18 cellular contexts compared by ENCODE assay signal in genomic region chr14:61218157-61218556, GRCh38.
"Had no signal": no experiment of that assay in that cellular context is flagged by ENCODE, and none has a peak within 500 bp of the region (broad histone marks: within the 10 kb centered on the region; RNA-seq: fewer than 3 reads in every experiment).

No MANE protein-coding gene starts in this region.

- H3K36me3 ChIP-seq: ascending aorta, right lobe of liver, SJSA1 had no signal

- H3K4me3 Mint-ChIP-seq: activated CD4-positive, alpha-beta T cell treated with anti-CD3 and anti-CD28 coated beads, Interleukin-2, amount 10 ng/mL, durations not matched to agents 24 days and 14 days; activated CD8-positive, alpha-beta T cell treated with anti-CD3 and anti-CD28 coated beads for 36 hours; activated naive CD4-positive, alpha-beta T cell treated with anti-CD3 and anti-CD28 coated beads for 36 hours; activated T-cell treated with anti-CD3 and anti-CD28 coated beads, Interleukin-2, amount 50 U/mL, for 24 hours; dendritic cell treated with granulocyte-macrophage colony-stimulating factor and Interleukin-4, amounts not matched to agents 40 ng/mL and 50 ng/mL, for 4 days; neural crest cell; stimulated activated naive CD8-positive, alpha-beta T cell treated with anti-CD3 and anti-CD28 coated beads, Interleukin-15, amount 100 ng/mL, for 72 hours had no signal

- H3K27me3 ChIP-seq: ascending aorta, right lobe of liver, SJSA1 had no signal

- H3K4me1 Mint-ChIP-seq: activated CD4-positive, alpha-beta T cell treated with anti-CD3 and anti-CD28 coated beads, Interleukin-2, amount 10 ng/mL, durations not matched to agents 24 days and 14 days had no signal

- DNase-seq: activated CD4-positive, alpha-beta T cell treated with anti-CD3 and anti-CD28 coated beads, Interleukin-2, amount 10 ng/mL, durations not matched to agents 24 days and 14 days; activated CD4-positive, CD25-positive, alpha-beta regulatory T cell; activated CD8-positive, alpha-beta T cell treated with anti-CD3 and anti-CD28 coated beads for 36 hours; activated naive CD4-positive, alpha-beta T cell treated with anti-CD3 and anti-CD28 coated beads for 36 hours; activated T-cell treated with anti-CD3 and anti-CD28 coated beads, Interleukin-2, amount 50 U/mL, for 24 hours; cerebellar nuclear complex; effector CD8-positive, alpha-beta T cell; left colon; right lobe of liver; small intestine; stimulated activated CD4-positive, alpha-beta T cell treated with anti-CD3 and anti-CD28 coated beads, Interleukin-15, amount 100 ng/mL, for 24 hours; stimulated activated CD4-positive, alpha-beta T cell treated with anti-CD3 and anti-CD28 coated beads, Interleukin-4, amount 100 ng/mL, for 1 hour; stimulated activated naive CD8-positive, alpha-beta T cell treated with anti-CD3 and anti-CD28 coated beads, Interleukin-15, amount 100 ng/mL, for 72 hours; trophoblast cell had no signal

- H3K27ac Mint-ChIP-seq: activated CD4-positive, alpha-beta T cell treated with anti-CD3 and anti-CD28 coated beads, Interleukin-2, amount 10 ng/mL, durations not matched to agents 24 days and 14 days; activated CD8-positive, alpha-beta T cell treated with anti-CD3 and anti-CD28 coated beads for 36 hours; activated naive CD4-positive, alpha-beta T cell treated with anti-CD3 and anti-CD28 coated beads for 36 hours; activated T-cell treated with anti-CD3 and anti-CD28 coated beads, Interleukin-2, amount 50 U/mL, for 24 hours; dendritic cell treated with granulocyte-macrophage colony-stimulating factor and Interleukin-4, amounts not matched to agents 40 ng/mL and 50 ng/mL, for 4 days had no signal

- H3K4me1 ChIP-seq: ascending aorta, right lobe of liver had no signal

- H3K27ac ChIP-seq: ascending aorta, right lobe of liver, SJSA1 had no signal

- H3K9me3 ChIP-seq: ascending aorta, right lobe of liver, SJSA1 had no signal

- H3K4me3 ChIP-seq: ascending aorta, right lobe of liver, SJSA1 had no signal

- H3K9me3 Mint-ChIP-seq: activated CD4-positive, alpha-beta T cell treated with anti-CD3 and anti-CD28 coated beads, Interleukin-2, amount 10 ng/mL, durations not matched to agents 24 days and 14 days; activated CD8-positive, alpha-beta T cell treated with anti-CD3 and anti-CD28 coated beads for 36 hours; activated naive CD4-positive, alpha-beta T cell treated with anti-CD3 and anti-CD28 coated beads for 36 hours; activated T-cell treated with anti-CD3 and anti-CD28 coated beads, Interleukin-2, amount 50 U/mL, for 24 hours; dendritic cell treated with granulocyte-macrophage colony-stimulating factor and Interleukin-4, amounts not matched to agents 40 ng/mL and 50 ng/mL, for 4 days; neural crest cell; stimulated activated naive CD8-positive, alpha-beta T cell treated with anti-CD3 and anti-CD28 coated beads, Interleukin-15, amount 100 ng/mL, for 72 hours had no signal

- ATAC-seq: activated CD8-positive, alpha-beta T cell treated with anti-CD3 and anti-CD28 coated beads for 36 hours; left colon; right lobe of liver; stimulated activated naive CD8-positive, alpha-beta T cell treated with anti-CD3 and anti-CD28 coated beads, Interleukin-15, amount 100 ng/mL, for 72 hours had no signal
